22 cellular contexts compared by ENCODE assay signal in the genomic region with DNA sequence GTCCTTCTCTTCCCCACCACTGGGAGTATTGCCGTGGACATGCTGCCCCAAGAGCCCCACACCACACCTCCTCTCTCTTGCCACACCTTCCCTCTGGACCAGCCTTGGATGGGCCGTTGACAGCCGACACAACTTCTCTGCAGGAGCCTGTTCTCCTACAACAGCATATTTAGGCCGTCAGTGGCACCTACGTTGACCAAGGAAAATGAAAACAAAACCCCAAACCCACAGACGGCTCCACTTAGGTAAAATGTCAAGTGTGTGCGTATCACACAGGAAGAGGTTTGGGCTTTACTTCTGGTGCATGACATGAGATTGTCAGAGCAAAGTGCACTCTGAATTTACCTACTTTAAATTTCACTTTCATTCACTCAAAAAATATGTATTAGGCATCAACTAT.
A peak's percentile ranks its signal among the peaks of the same experiment; 100 is the strongest.
DNase-seq lines count a peak whose midpoint lies in the region; ATAC-seq lines count a peak whose summit lies in the region.
"Had no signal": no experiment of that assay in that cellular context is flagged by ENCODE, and none has a peak within 500 bp of the region (broad histone marks: within the 10 kb centered on the region; RNA-seq: fewer than 3 reads in every experiment).

No MANE protein-coding gene starts in this region.

- H3K27ac Mint-ChIP-seq in CD8-positive, alpha-beta memory T cell: peak overlapping the region; percentile 9 to 91 (median 81)
- H3K27ac Mint-ChIP-seq in activated naive CD8-positive, alpha-beta T cell: peak overlapping the region; percentile 61
- H3K27ac Mint-ChIP-seq in natural killer cell treated with Interleukin-12 subunit alpha and Interleukin-12 subunit beta and Interleukin-15 and Interleukin-18, amount 100 ng/mL, for 72 hours: peak overlapping the region; percentile 15 to 31
- H3K27ac Mint-ChIP-seq: WTC11 had no signal

- H3K4me3 Mint-ChIP-seq in CD8-positive, alpha-beta memory T cell: peak overlapping the region; percentile 0 to 80 (median 70)
- peak overlapping the region; percentile 27 for H3K4me3 Mint-ChIP-seq in activated naive CD8-positive, alpha-beta T cell
- H3K4me3 Mint-ChIP-seq in natural killer cell treated with Interleukin-12 subunit alpha and Interleukin-12 subunit beta and Interleukin-15 and Interleukin-18, amount 100 ng/mL, for 72 hours: peak overlapping the region; percentile 78
- H3K4me3 Mint-ChIP-seq: WTC11 had no signal

- CTCF ChIA-PET in CD8-positive, alpha-beta memory T cell (lab: Charles Lee): no interaction called here

- H3K9me3 Mint-ChIP-seq in CD8-positive, alpha-beta memory T cell: peaks cover 3 to 5% (median 3%) of the 10 kb centered on the region in 5 donors
- H3K9me3 Mint-ChIP-seq in activated naive CD8-positive, alpha-beta T cell (ENCODE audit: low read depth): peaks cover 5% of the 10 kb centered on the region
- peaks cover 3% of the 10 kb centered on the region for H3K9me3 Mint-ChIP-seq in natural killer cell treated with Interleukin-12 subunit alpha and Interleukin-12 subunit beta and Interleukin-15 and Interleukin-18, amount 100 ng/mL, for 72 hours

- H3K36me3 Mint-ChIP-seq in CD8-positive, alpha-beta memory T cell: peaks cover 12 to 39% (median 16%) of the 10 kb centered on the region in 3 donors
- peaks cover 9% of the 10 kb centered on the region for H3K36me3 Mint-ChIP-seq in activated naive CD8-positive, alpha-beta T cell
- H3K36me3 Mint-ChIP-seq in natural killer cell treated with Interleukin-12 subunit alpha and Interleukin-12 subunit beta and Interleukin-15 and Interleukin-18, amount 100 ng/mL, for 72 hours: peaks cover 5% of the 10 kb centered on the region

- POLR2A ChIA-PET in CD8-positive, alpha-beta memory T cell (lab: Charles Lee): no interaction called here

- DNase-seq in CD8-positive, alpha-beta memory T cell: peak in 2 of 5 donors; percentile 28 to 62
- no peak for DNase-seq in natural killer cell treated with Interleukin-12 subunit alpha and Interleukin-12 subunit beta and Interleukin-15 and Interleukin-18, amount 100 ng/mL, for 72 hours (ENCODE audit: low spot score)
- DNase-seq in DMS 273 treated with DMSO at 0.1 percent for 48 hours (lab: John Stamatoyannopoulos, UW) (no peak), occipital lobe (lab: John Stamatoyannopoulos, UW) (no peak), T1000 (lab: John Stamatoyannopoulos, UW) (no peak)
- DNase-seq: body of pancreas; Calu3; Kasumi-1; left cardiac atrium; NCI-H1048; NCI-H2029 treated with DMSO at 0.1 percent for 48 hours; NCI-H446; NK-92 treated with Interleukin-12 subunit alpha and Interleukin-12 subunit beta, amount 100 ng/mL, for 24 hours; SJCRH30; upper lobe of left lung had no signal

- peaks cover 21 to 32% (median 25%) of the 10 kb centered on the region in 3 donors for H3K4me1 Mint-ChIP-seq in CD8-positive, alpha-beta memory T cell
- H3K4me1 Mint-ChIP-seq in activated naive CD8-positive, alpha-beta T cell (ENCODE audit: low read depth): peaks cover 25% of the 10 kb centered on the region
- peaks cover 28 to 30% of the 10 kb centered on the region in 2 donors for H3K4me1 Mint-ChIP-seq in natural killer cell treated with Interleukin-12 subunit alpha and Interleukin-12 subunit beta and Interleukin-15 and Interleukin-18, amount 100 ng/mL, for 72 hours (ENCODE audit: low read depth in 2 of 2)
- H3K4me1 Mint-ChIP-seq: WTC11 had no signal

- H3K9me3 ChIP-seq in CD8-positive, alpha-beta memory T cell (ENCODE audit: low read length): no peaks in the 10 kb centered on the region
- H3K9me3 ChIP-seq: body of pancreas, prostate gland, SJCRH30, stomach, upper lobe of left lung had no signal

- peaks cover 0 to 7% of the 10 kb centered on the region in 2 donors for H3K27me3 Mint-ChIP-seq in CD8-positive, alpha-beta memory T cell
- H3K27me3 Mint-ChIP-seq in activated naive CD8-positive, alpha-beta T cell: no peaks in the 10 kb centered on the region
- peaks cover 21 to 26% of the 10 kb centered on the region in 2 donors for H3K27me3 Mint-ChIP-seq in natural killer cell treated with Interleukin-12 subunit alpha and Interleukin-12 subunit beta and Interleukin-15 and Interleukin-18, amount 100 ng/mL, for 72 hours

- no peak overlapping the region for H3K27ac ChIP-seq in CD8-positive, alpha-beta memory T cell (ENCODE audit: low read depth, low read length)
- H3K27ac ChIP-seq: body of pancreas, prostate gland, SJCRH30, skin epidermis, upper lobe of left lung had no signal

- peaks cover 14% of the 10 kb centered on the region for H3K4me1 ChIP-seq in CD8-positive, alpha-beta memory T cell (ENCODE audit: insufficient read depth, low read length)
- H3K4me1 ChIP-seq: body of pancreas, prostate gland, SJCRH30, stomach, upper lobe of left lung had no signal

- no peaks in the 10 kb centered on the region for H3K27me3 ChIP-seq in CD8-positive, alpha-beta memory T cell (ENCODE audit: insufficient read depth, low read length, poor library complexity, severe bottlenecking)
- H3K27me3 ChIP-seq: body of pancreas, SJCRH30, stomach, upper lobe of left lung had no signal

- no peak overlapping the region for H3K4me3 ChIP-seq in CD8-positive, alpha-beta memory T cell (ENCODE audit: low read length)
- H3K4me3 ChIP-seq: body of pancreas, prostate gland, SJCRH30, skin epidermis, stomach, upper lobe of left lung had no signal

- peak; percentile 49 for ATAC-seq in GM18499 (IDR thresholded peaks at IDR 0.05; ENCODE audit: insufficient read depth, unreplicated experiment)
- peak; percentile 84 to 89 for ATAC-seq in natural killer cell treated with Interleukin-12 subunit alpha and Interleukin-12 subunit beta and Interleukin-15 and Interleukin-18, amount 100 ng/mL, for 72 hours
- ATAC-seq: body of pancreas, Panc1, WTC11 had no signal

- H3K36me3 ChIP-seq in CD8-positive, alpha-beta memory T cell (ENCODE audit: insufficient read depth, low read length): no peaks in the 10 kb centered on the region
- H3K36me3 ChIP-seq: prostate gland, SJCRH30 had no signal

Comparison
In these comparisons a context has a peak if more than half of its experiments do, and no peak if none do; other contexts are left out.
1. H3K27ac Mint-ChIP-seq: peak in every context shown above with its lines; median percentile 81 in CD8-positive, alpha-beta memory T cell; 61 in activated naive CD8-positive, alpha-beta T cell; 23 in natural killer cell treated with Interleukin-12 subunit alpha and Interleukin-12 subunit beta and Interleukin-15 and Interleukin-18, amount 100 ng/mL, for 72 hours.
2. H3K4me3 Mint-ChIP-seq: peak in every context shown above with its lines; median percentile 78 in natural killer cell treated with Interleukin-12 subunit alpha and Interleukin-12 subunit beta and Interleukin-15 and Interleukin-18, amount 100 ng/mL, for 72 hours; 70 in CD8-positive, alpha-beta memory T cell; 27 in activated naive CD8-positive, alpha-beta T cell.